1 cellular context compared by ENCODE assay signal in the genomic region with DNA sequence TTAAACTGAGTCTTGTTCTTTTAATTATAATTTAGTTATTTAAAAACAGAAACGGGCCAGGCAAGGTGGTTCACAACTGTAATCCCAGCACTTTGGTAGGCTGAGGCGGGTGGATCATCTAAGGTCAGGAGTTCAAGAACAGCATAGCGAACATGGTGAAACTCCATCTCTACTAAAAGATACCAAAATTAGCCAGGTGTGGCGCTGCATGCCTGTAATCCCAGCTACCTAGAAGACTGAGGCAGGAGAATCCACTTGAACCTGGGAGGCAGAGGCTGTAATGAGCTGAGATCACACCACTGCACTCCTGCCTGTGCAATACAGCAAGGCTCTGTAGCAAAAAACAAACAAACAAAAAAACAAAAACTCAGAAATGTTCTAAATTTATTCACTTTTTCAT.
TF ChIP-seq lines count a peak whose summit lies in the region.

No MANE protein-coding gene starts in this region.

TF ChIP-seq in SK-N-SH treated with all-trans-retinoic acid at 6 μM for 48 hours, 23 proteins besides CTCF, POLR2A, EP300 and RAD21 (continued from another document):
- TF ChIP-seq ZNF70 (CRISPR knock-in tag; IDR thresholded peaks at IDR 0.05) (no peak), OSR1 (CRISPR knock-in tag; IDR thresholded peaks at IDR 0.05) (no peak), ISL1 (CRISPR knock-in tag; IDR thresholded peaks at IDR 0.05) (no peak), ZNF8 (CRISPR knock-in tag; IDR thresholded peaks at IDR 0.05) (no peak), ZFP3 (CRISPR knock-in tag; IDR thresholded peaks at IDR 0.05) (no peak), SNAI2 (CRISPR knock-in tag; IDR thresholded peaks at IDR 0.05) (no peak), GLIS3 (CRISPR knock-in tag; IDR thresholded peaks at IDR 0.05) (no peak), ZC3H10 (CRISPR knock-in tag; IDR thresholded peaks at IDR 0.05) (no peak), ZFP30 (CRISPR knock-in tag; IDR thresholded peaks at IDR 0.05) (no peak), ZNF565 (CRISPR knock-in tag; conservative IDR thresholded peaks at IDR 0.05; ENCODE audit: low read depth) (no peak), ARNTL (CRISPR knock-in tag; IDR thresholded peaks at IDR 0.05; ENCODE audit: borderline replicate concordance, low read depth) (no peak)
- TF ChIP-seq, protein P1, sequence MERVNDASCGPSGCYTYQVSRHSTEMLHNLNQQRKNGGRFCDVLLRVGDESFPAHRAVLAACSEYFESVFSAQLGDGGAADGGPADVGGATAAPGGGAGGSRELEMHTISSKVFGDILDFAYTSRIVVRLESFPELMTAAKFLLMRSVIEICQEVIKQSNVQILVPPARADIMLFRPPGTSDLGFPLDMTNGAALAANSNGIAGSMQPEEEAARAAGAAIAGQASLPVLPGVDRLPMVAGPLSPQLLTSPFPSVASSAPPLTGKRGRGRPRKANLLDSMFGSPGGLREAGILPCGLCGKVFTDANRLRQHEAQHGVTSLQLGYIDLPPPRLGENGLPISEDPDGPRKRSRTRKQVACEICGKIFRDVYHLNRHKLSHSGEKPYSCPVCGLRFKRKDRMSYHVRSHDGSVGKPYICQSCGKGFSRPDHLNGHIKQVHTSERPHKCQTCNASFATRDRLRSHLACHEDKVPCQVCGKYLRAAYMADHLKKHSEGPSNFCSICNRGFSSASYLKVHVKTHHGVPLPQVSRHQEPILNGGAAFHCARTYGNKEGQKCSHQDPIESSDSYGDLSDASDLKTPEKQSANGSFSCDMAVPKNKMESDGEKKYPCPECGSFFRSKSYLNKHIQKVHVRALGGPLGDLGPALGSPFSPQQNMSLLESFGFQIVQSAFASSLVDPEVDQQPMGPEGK (CRISPR knock-in tag; IDR thresholded peaks at IDR 0.05; ENCODE audit: borderline replicate concordance) = no peak
- TF ChIP-seq, protein P2, sequence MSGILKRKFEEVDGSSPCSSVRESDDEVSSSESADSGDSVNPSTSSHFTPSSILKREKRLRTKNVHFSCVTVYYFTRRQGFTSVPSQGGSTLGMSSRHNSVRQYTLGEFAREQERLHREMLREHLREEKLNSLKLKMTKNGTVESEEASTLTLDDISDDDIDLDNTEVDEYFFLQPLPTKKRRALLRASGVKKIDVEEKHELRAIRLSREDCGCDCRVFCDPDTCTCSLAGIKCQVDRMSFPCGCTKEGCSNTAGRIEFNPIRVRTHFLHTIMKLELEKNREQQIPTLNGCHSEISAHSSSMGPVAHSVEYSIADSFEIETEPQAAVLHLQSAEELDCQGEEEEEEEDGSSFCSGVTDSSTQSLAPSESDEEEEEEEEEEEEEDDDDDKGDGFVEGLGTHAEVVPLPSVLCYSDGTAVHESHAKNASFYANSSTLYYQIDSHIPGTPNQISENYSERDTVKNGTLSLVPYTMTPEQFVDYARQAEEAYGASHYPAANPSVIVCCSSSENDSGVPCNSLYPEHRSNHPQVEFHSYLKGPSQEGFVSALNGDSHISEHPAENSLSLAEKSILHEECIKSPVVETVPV (CRISPR knock-in tag; IDR thresholded peaks at IDR 0.05) = no peak
